ENCODE assay signal across 8 cellular contexts in genomic region chr12:91778938-91779400, GRCh38.
A peak's percentile ranks its signal among the peaks of the same experiment; 100 is the strongest.
DNase-seq lines count a peak whose midpoint lies in the region; ATAC-seq, FAIRE-seq and TF ChIP-seq lines count a peak whose summit lies in the region.

No MANE protein-coding gene starts in this region.

- no peak for TF ChIP-seq POLR2A in GM12892 (IDR thresholded peaks at IDR 0.05; ENCODE audit: low read depth, low read length)

- no peaks in the 10 kb centered on the region; the same call in 1 of the 2 replicates for H3K9me3 Mint-ChIP-seq in HFFc6
- H3K9me3 Mint-ChIP-seq in activated T-cell treated with anti-CD3 and anti-CD28 coated beads, Interleukin-2, amount 50 U/mL, for 4 hours, result no peaks in the 10 kb centered on the region

- H3K27ac Mint-ChIP-seq in HFFc6, result peak overlapping the region; percentile 74

- peak; percentile 97 for FAIRE-seq in GM12892 (lab: Jason Lieb, UNC)

- TF ChIP-seq CTCF in HFFc6 (IDR thresholded peaks at IDR 0.05), result no peak

- peak overlapping the region; percentile 72 for H3K4me3 Mint-ChIP-seq in HFFc6
- peak overlapping the region; percentile 51 for H3K4me3 Mint-ChIP-seq in activated T-cell treated with anti-CD3 and anti-CD28 coated beads, Interleukin-2, amount 50 U/mL, for 4 hours

- no peaks in the 10 kb centered on the region for H3K36me3 Mint-ChIP-seq in HFFc6 (ENCODE audit: low read depth)
- H3K36me3 Mint-ChIP-seq in activated T-cell treated with anti-CD3 and anti-CD28 coated beads, Interleukin-2, amount 50 U/mL, for 4 hours (ENCODE audit: insufficient read depth), result no peaks in the 10 kb centered on the region

- H3K27me3 Mint-ChIP-seq in HFFc6 (ENCODE audit: insufficient read depth), result peaks cover 12% of the 10 kb centered on the region
- H3K27me3 Mint-ChIP-seq in activated T-cell treated with anti-CD3 and anti-CD28 coated beads, Interleukin-2, amount 50 U/mL, for 4 hours (ENCODE audit: low read depth), result no peaks in the 10 kb centered on the region

- peak; percentile 94 to 95 for ATAC-seq in activated T-cell treated with anti-CD3 and anti-CD28 coated beads, Interleukin-2, amount 50 U/mL, for 4 hours

- DNase-seq in GM12892 (ENCODE audit: insufficient read length) (peak; percentile 5), HFFc6 (peak; percentile 94), NCI-H226 (peak; percentile 89), globus pallidus (ENCODE audit: low spot score) (peak; percentile 3), DMS153 treated with DMSO at 0.1 percent for 48 hours (lab: John Stamatoyannopoulos, UW; ENCODE audit: unreplicated experiment) (no peak), DMS153 (lab: John Stamatoyannopoulos, UW) (no peak)
- DNase-seq in activated T-cell treated with anti-CD3 and anti-CD28 coated beads, Interleukin-2, amount 50 U/mL, for 4 hours, result peak; percentile 40
- peak; percentile 12 to 25 (median 21) for DNase-seq in stimulated activated CD4-positive, alpha-beta T cell treated with anti-CD3 and anti-CD28 coated beads, Interleukin-12 subunit alpha, Interleukin-12 subunit beta, amount 100 ng/mL, for 48 hours (ENCODE audit: low read depth in 2 of 3, low spot score in 1 of 3)

- peaks cover 31% of the 10 kb centered on the region for H3K4me1 Mint-ChIP-seq in HFFc6 (ENCODE audit: low read depth)
- H3K4me1 Mint-ChIP-seq in activated T-cell treated with anti-CD3 and anti-CD28 coated beads, Interleukin-2, amount 50 U/mL, for 4 hours (ENCODE audit: low read depth), result peaks cover 36% of the 10 kb centered on the region

Comparison
In these comparisons a context has a peak if more than half of its experiments do, and no peak if none do; other contexts are left out.
1. DNase-seq: peak in GM12892 (single experiment), HFFc6 (single experiment), NCI-H226 (single experiment), activated T-cell treated with anti-CD3 and anti-CD28 coated beads, Interleukin-2, amount 50 U/mL, for 4 hours (single experiment), globus pallidus (single experiment) and stimulated activated CD4-positive, alpha-beta T cell treated with anti-CD3 and anti-CD28 coated beads, Interleukin-12 subunit alpha, Interleukin-12 subunit beta, amount 100 ng/mL, for 48 hours (3 of 3); none in DMS153 treated with DMSO at 0.1 percent for 48 hours (single experiment) and DMS153 (single experiment).